In genomic region chr6:24796616-24797290, GRCh38 we compare ENCODE assay signal across 26 cellular contexts. TPM values are rescaled to one million over a fixed set of nuclear protein-coding genes. Genes with fewer than 3 reads are reported as not detected.
DNase-seq lines count a peak whose midpoint lies in the region; ATAC-seq and TF ChIP-seq lines count a peak whose summit lies in the region.
"Had no signal": no experiment of that assay in that cellular context is flagged by ENCODE, and none has a peak within 500 bp of the region (broad histone marks: within the 10 kb centered on the region; RNA-seq: fewer than 3 reads in every experiment).

No MANE protein-coding gene starts in this region.

- H3K27ac ChIP-seq in upper lobe of right lung, result no peak overlapping the region
- H3K27ac ChIP-seq: GM23248, prostate gland, skin epidermis, transverse colon, WERI-Rb-1 had no signal

- H3K27me3 Mint-ChIP-seq in activated CD4-positive, alpha-beta memory T cell treated with anti-CD3 and anti-CD28 coated beads for 36 hours, result no peaks in the 10 kb centered on the region
- H3K27me3 Mint-ChIP-seq in activated CD4-positive, alpha-beta memory T cell treated with anti-CD3 and anti-CD28 coated beads, Interleukin-2, amount 10 ng/mL, durations not matched to agents 7 days and 5 days, result no peaks in the 10 kb centered on the region
- H3K27me3 Mint-ChIP-seq: activated naive CD4-positive, alpha-beta T cell treated with anti-CD3 and anti-CD28 coated beads, Interleukin-2, amount 10 ng/mL, durations not matched to agents 7 days and 5 days had no signal

- no peaks in the 10 kb centered on the region for H3K4me1 ChIP-seq in upper lobe of right lung
- H3K4me1 ChIP-seq: prostate gland, transverse colon had no signal

- POLR2A ChIA-PET in activated CD4-positive, alpha-beta memory T cell treated with anti-CD3 and anti-CD28 coated beads for 36 hours (lab: Charles Lee), result interaction anchor here (0.6 kb wide), 1 partner anchor 10 kb away, joined by 3 read pairs; no protein-coding TSS in a partner anchor
- POLR2A ChIA-PET in activated CD4-positive, alpha-beta memory T cell treated with anti-CD3 and anti-CD28 coated beads, Interleukin-2, amount 10 ng/mL, durations not matched to agents 7 days and 5 days (lab: Charles Lee), result interaction anchor here (1.0 to 3.0 kb wide), 4 partner anchors 8 to 21 kb away, joined by 3 to 8 read pairs (median 3); partner anchors contain the start of gene GMNN

- CTCF ChIA-PET in activated CD4-positive, alpha-beta memory T cell treated with anti-CD3 and anti-CD28 coated beads for 36 hours (lab: Charles Lee), result interaction anchor here (0.7 to 1.7 kb wide), 3 partner anchors 218 to 274 kb away, joined by 4 to 6 read pairs (median 4); no protein-coding TSS in a partner anchor
- CTCF ChIA-PET in activated CD4-positive, alpha-beta memory T cell treated with anti-CD3 and anti-CD28 coated beads, Interleukin-2, amount 10 ng/mL, durations not matched to agents 7 days and 5 days (lab: Charles Lee), result interaction anchor here (0.8 to 1.0 kb wide), 2 partner anchors 221 to 231 kb away, joined by 3 to 4 read pairs; no protein-coding TSS in a partner anchor

- H3K4me3 Mint-ChIP-seq in activated CD4-positive, alpha-beta memory T cell treated with anti-CD3 and anti-CD28 coated beads for 36 hours, result no peak overlapping the region
- H3K4me3 Mint-ChIP-seq in activated CD4-positive, alpha-beta memory T cell treated with anti-CD3 and anti-CD28 coated beads, Interleukin-2, amount 10 ng/mL, durations not matched to agents 7 days and 5 days, result no peak overlapping the region
- H3K4me3 Mint-ChIP-seq: activated naive CD4-positive, alpha-beta T cell treated with anti-CD3 and anti-CD28 coated beads, Interleukin-2, amount 10 ng/mL, durations not matched to agents 7 days and 5 days had no signal

- no peaks in the 10 kb centered on the region for H3K9me3 ChIP-seq in upper lobe of right lung
- H3K9me3 ChIP-seq: MG63, prostate gland, transverse colon had no signal

- H3K9me3 Mint-ChIP-seq in activated CD4-positive, alpha-beta memory T cell treated with anti-CD3 and anti-CD28 coated beads for 36 hours, result no peaks in the 10 kb centered on the region
- no peaks in the 10 kb centered on the region for H3K9me3 Mint-ChIP-seq in activated CD4-positive, alpha-beta memory T cell treated with anti-CD3 and anti-CD28 coated beads, Interleukin-2, amount 10 ng/mL, durations not matched to agents 7 days and 5 days
- H3K9me3 Mint-ChIP-seq: activated naive CD4-positive, alpha-beta T cell treated with anti-CD3 and anti-CD28 coated beads, Interleukin-2, amount 10 ng/mL, durations not matched to agents 7 days and 5 days had no signal

- peak; percentile 20 for DNase-seq in activated CD4-positive, alpha-beta memory T cell treated with anti-CD3 and anti-CD28 coated beads for 36 hours
- no peak for DNase-seq in activated CD4-positive, alpha-beta memory T cell treated with anti-CD3 and anti-CD28 coated beads, Interleukin-2, amount 10 ng/mL, durations not matched to agents 7 days and 5 days
- peak; percentile 1 for DNase-seq in stimulated activated naive CD4-positive, alpha-beta T cell treated with Interleukin-2 at 50 U/mL for 16 hours (lab: John Stamatoyannopoulos, UW)
- DNase-seq in stimulated activated naive CD4-positive, alpha-beta T cell (lab: John Stamatoyannopoulos, UW), result no peak
- DNase-seq in glomerular visceral epithelial cell (ENCODE audit: extremely low spot score) (peak; percentile 13), mesenteric fat pad (ENCODE audit: low spot score) (no peak), upper lobe of right lung (no peak)
- DNase-seq: activated naive CD4-positive, alpha-beta T cell treated with anti-CD3 and anti-CD28 coated beads, Interleukin-2, amount 10 ng/mL, durations not matched to agents 7 days and 5 days; activated T-cell treated with anti-CD3 and anti-CD28 coated beads, Interleukin-2, amount 50 U/mL, for 1 hour; GF-D8; GM23248; head of caudate nucleus; kidney glomerular epithelial cell; MG63; NCI-H1436; NCI-H2107; NCI-H446 treated with DMSO at 0.1 percent for 48 hours; PC-3; Right ventricle myocardium superior; transverse colon; WERI-Rb-1 had no signal

- peaks cover 18% of the 10 kb centered on the region for H3K4me1 Mint-ChIP-seq in activated CD4-positive, alpha-beta memory T cell treated with anti-CD3 and anti-CD28 coated beads for 36 hours (ENCODE audit: low read depth)
- peaks cover 6% of the 10 kb centered on the region for H3K4me1 Mint-ChIP-seq in activated CD4-positive, alpha-beta memory T cell treated with anti-CD3 and anti-CD28 coated beads, Interleukin-2, amount 10 ng/mL, durations not matched to agents 7 days and 5 days

- no peak for TF ChIP-seq CTCF in upper lobe of right lung (IDR thresholded peaks at IDR 0.05)

- no peaks in the 10 kb centered on the region for H3K36me3 ChIP-seq in upper lobe of right lung
- H3K36me3 ChIP-seq: MG63, prostate gland, transverse colon, WERI-Rb-1 had no signal

- peaks cover 2% of the 10 kb centered on the region for H3K36me3 Mint-ChIP-seq in activated CD4-positive, alpha-beta memory T cell treated with anti-CD3 and anti-CD28 coated beads for 36 hours
- H3K36me3 Mint-ChIP-seq in activated CD4-positive, alpha-beta memory T cell treated with anti-CD3 and anti-CD28 coated beads, Interleukin-2, amount 10 ng/mL, durations not matched to agents 7 days and 5 days (ENCODE audit: low read depth), result peaks cover 16% of the 10 kb centered on the region

- ATAC-seq in HG03175 (IDR thresholded peaks at IDR 0.05; ENCODE audit: unreplicated experiment) (no peak), upper lobe of right lung (no peak)
- ATAC-seq: PC-3 had no signal

- no peaks in the 10 kb centered on the region for H3K27me3 ChIP-seq in upper lobe of right lung
- H3K27me3 ChIP-seq: MG63, transverse colon had no signal

- no peak overlapping the region for H3K27ac Mint-ChIP-seq in activated CD4-positive, alpha-beta memory T cell treated with anti-CD3 and anti-CD28 coated beads for 36 hours
- H3K27ac Mint-ChIP-seq in activated CD4-positive, alpha-beta memory T cell treated with anti-CD3 and anti-CD28 coated beads, Interleukin-2, amount 10 ng/mL, durations not matched to agents 7 days and 5 days, result no peak overlapping the region
- H3K27ac Mint-ChIP-seq: activated naive CD4-positive, alpha-beta T cell treated with anti-CD3 and anti-CD28 coated beads, Interleukin-2, amount 10 ng/mL, durations not matched to agents 7 days and 5 days had no signal

- intact Hi-C loops in activated CD4-positive, alpha-beta memory T cell treated with anti-CD3 and anti-CD28 coated beads for 36 hours (cut with micrococcal nuclease), result no loop called here
- intact Hi-C loops in upper lobe of right lung (cut with DNase I), result no loop called here

- no peak overlapping the region for H3K4me3 ChIP-seq in upper lobe of right lung
- H3K4me3 ChIP-seq: GM23248, lung, MG63, prostate gland, skin epidermis, transverse colon had no signal

RNA-seq across cellular contexts. Expression of gene ARMH2, which starts 2.0 kb away (rescaled TPM):
- not detected for total RNA-seq in activated CD4-positive, alpha-beta memory T cell treated with anti-CD3 and anti-CD28 coated beads for 36 hours
- 1 to 10 TPM; 1.2 to 1.5 TPM for total RNA-seq in activated CD4-positive, alpha-beta memory T cell treated with anti-CD3 and anti-CD28 coated beads, Interleukin-2, amount 10 ng/mL, durations not matched to agents 7 days and 5 days
- total RNA-seq in mesenteric fat pad (not detected), upper lobe of right lung (not detected)
- total RNA-seq: chondrocyte, GM23248, PC-3, prostate gland, Right ventricle myocardium superior, transverse colon had no signal

RNA-seq across cellular contexts. Expression of gene GMNN, which starts 22.0 kb away (rescaled TPM):
- total RNA-seq in activated CD4-positive, alpha-beta memory T cell treated with anti-CD3 and anti-CD28 coated beads for 36 hours, result 10 to 100 TPM; 76.5 to 77.4 TPM
- total RNA-seq in activated CD4-positive, alpha-beta memory T cell treated with anti-CD3 and anti-CD28 coated beads, Interleukin-2, amount 10 ng/mL, durations not matched to agents 7 days and 5 days, result 10 to 100 TPM; 67.6 to 69.0 TPM
- 7.6 TPM for total RNA-seq in mesenteric fat pad
- total RNA-seq in upper lobe of right lung, result 10.0 TPM

Comparison
In these comparisons a context has a peak if more than half of its experiments do, and no peak if none do; other contexts are left out.
1. DNase-seq: peak in activated CD4-positive, alpha-beta memory T cell treated with anti-CD3 and anti-CD28 coated beads for 36 hours (single experiment), stimulated activated naive CD4-positive, alpha-beta T cell treated with Interleukin-2 at 50 U/mL for 16 hours (single experiment) and glomerular visceral epithelial cell (single experiment); none in activated CD4-positive, alpha-beta memory T cell treated with anti-CD3 and anti-CD28 coated beads, Interleukin-2, amount 10 ng/mL, durations not matched to agents 7 days and 5 days (single experiment), stimulated activated naive CD4-positive, alpha-beta T cell (0 of 6), mesenteric fat pad (single experiment) and upper lobe of right lung (single experiment).